Comparison of ENCODE assay signal across 12 cellular contexts in the genomic region with DNA sequence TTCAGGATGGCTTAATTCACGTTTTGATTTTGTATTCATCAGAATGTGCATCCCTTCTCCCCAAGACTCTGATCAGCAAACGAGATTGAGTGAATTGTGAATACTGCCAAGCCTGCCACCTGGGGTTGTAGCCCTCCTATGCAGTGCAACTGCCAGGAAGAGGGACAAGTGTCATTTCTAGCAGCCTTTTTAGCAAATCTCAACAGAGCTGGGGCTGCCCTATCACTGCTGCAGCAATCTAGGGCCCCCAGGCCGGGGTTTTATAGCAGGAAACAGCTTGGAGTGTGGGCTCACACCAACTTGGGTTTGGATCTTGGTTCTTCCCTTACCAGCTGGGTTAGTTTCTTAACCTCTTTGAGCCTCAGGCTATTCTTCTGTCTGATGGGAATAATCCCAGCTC.
A peak's percentile ranks its signal among the peaks of the same experiment; 100 is the strongest.
DNase-seq lines count a peak whose midpoint lies in the region; ATAC-seq and TF ChIP-seq lines count a peak whose summit lies in the region.
"Had no signal": no experiment of that assay in that cellular context is flagged by ENCODE, and none has a peak within 500 bp of the region (broad histone marks: within the 10 kb centered on the region; RNA-seq: fewer than 3 reads in every experiment).

No MANE protein-coding gene starts in this region.

- no peaks in the 10 kb centered on the region for H4K20me1 ChIP-seq in Loucy (ENCODE audit: insufficient read depth, low read length, poor library complexity, severe bottlenecking)

- H3K4me3 ChIP-seq in Loucy (ENCODE audit: low read length, poor library complexity, severe bottlenecking) (no peak overlapping the region), muscle layer of duodenum (ENCODE audit: low read depth in 1 of 2, low read length in 2 of 2) (peak overlapping the region in 1 of 2 donors; percentile 15)

- H3K27me3 ChIP-seq in Loucy (ENCODE audit: insufficient read depth, low read length, poor library complexity, severe bottlenecking) (no peaks in the 10 kb centered on the region), muscle layer of duodenum (ENCODE audit: low read depth, low read length) (no peaks in the 10 kb centered on the region)

- peak; percentile 68 for DNase-seq in GDM1 (lab: John Stamatoyannopoulos, UW)
- no peak for DNase-seq in DMS53 treated with DMSO at 0.1 percent for 48 hours (lab: John Stamatoyannopoulos, UW; ENCODE audit: unreplicated experiment)
- no peak for DNase-seq in GM19238 (ENCODE audit: insufficient read length, low spot score)
- DNase-seq in activated gamma-delta T cell treated with Interleukin-2 at 50 U/mL for 16 hours, result no peak
- DNase-seq: activated effector memory CD4-positive, alpha-beta T cell treated with Interleukin-2 at 50 U/mL for 16 hours; NCI-H1092; PC-3 had no signal

- no peak overlapping the region for H2AFZ ChIP-seq in Loucy (ENCODE audit: low read length)

- H3K9me3 ChIP-seq in Loucy (ENCODE audit: insufficient read depth, low read depth, low read length) (no peaks in the 10 kb centered on the region), muscle layer of duodenum (ENCODE audit: control insufficient read depth in 1 of 2, low read length in 2 of 2) (no peaks in the 10 kb centered on the region)

- H3K4me1 ChIP-seq in Loucy (ENCODE audit: insufficient read depth, low read length, poor library complexity, severe bottlenecking) (peaks cover 15% of the 10 kb centered on the region), muscle layer of duodenum (ENCODE audit: control insufficient read depth in 1 of 2, insufficient read depth in 2 of 2, low read length in 2 of 2) (no peaks in the 10 kb centered on the region)

- peak; percentile 7 for ATAC-seq in GM21515 (IDR thresholded peaks at IDR 0.05; ENCODE audit: unreplicated experiment)
- ATAC-seq in HG02840 (IDR thresholded peaks at IDR 0.05; ENCODE audit: low FRiP score, unreplicated experiment), result no peak

- H3K27ac ChIP-seq in muscle layer of duodenum (ENCODE audit: low read length), result peak overlapping the region; percentile 22
- H3K27ac ChIP-seq: VCaP had no signal

- TF ChIP-seq CTCF in Loucy (conservative IDR thresholded peaks at IDR 0.05; ENCODE audit: low read length), result no peak; the same call in 1 of the 2 replicates

- H3K36me3 ChIP-seq in Loucy (ENCODE audit: insufficient read depth, low read length), result no peaks in the 10 kb centered on the region
- H3K36me3 ChIP-seq in muscle layer of duodenum (ENCODE audit: control insufficient read depth in 1 of 2, insufficient read depth in 2 of 2, low read length in 2 of 2), result no peaks in the 10 kb centered on the region

- no peak overlapping the region for H3K9ac ChIP-seq in Loucy (ENCODE audit: low read depth, low read length, poor library complexity, severe bottlenecking)

- no peaks in the 10 kb centered on the region for H3F3A ChIP-seq in Loucy (ENCODE audit: low read depth)

- no peaks in the 10 kb centered on the region for H3K79me2 ChIP-seq in Loucy (ENCODE audit: insufficient read depth, low read length)

- H3K4me2 ChIP-seq in Loucy (ENCODE audit: low read depth, low read length, poor library complexity, severe bottlenecking), result peak overlapping the region; percentile 40

- H3K9me2 ChIP-seq in Loucy (replicated peaks; ENCODE audit: low read depth, low read length), result no peaks in the 10 kb centered on the region
